ENCODE assay signal across 12 cellular contexts in genomic region chr21:31161157-31161556, GRCh38.
DNase-seq lines count a peak whose midpoint lies in the region; ATAC-seq and TF ChIP-seq lines count a peak whose summit lies in the region.
"Had no signal": no experiment of that assay in that cellular context is flagged by ENCODE, and none has a peak within 500 bp of the region (broad histone marks: within the 10 kb centered on the region; RNA-seq: fewer than 3 reads in every experiment).

No MANE protein-coding gene starts in this region.

- H3K27ac ChIP-seq in iPS-20b (ENCODE audit: low read length) = no peak overlapping the region
- H3K27ac ChIP-seq: ovary had no signal

- ATAC-seq in activated CD8-positive, alpha-beta T cell treated with anti-CD3 and anti-CD28 coated beads for 36 hours = peak; percentile 49
- no peak for ATAC-seq in activated CD8-positive, alpha-beta T cell treated with anti-CD3 and anti-CD28 coated beads, Interleukin-2, amount 10 ng/mL, durations not matched to agents 7 days and 5 days
- peak; percentile 62 to 77 for ATAC-seq in activated naive CD4-positive, alpha-beta T cell treated with anti-CD3 and anti-CD28 coated beads, Interleukin-2, amount 50 U/mL, for 72 hours
- no peak for ATAC-seq in esophagus mucosa
- no peak for ATAC-seq in HG02588 (IDR thresholded peaks at IDR 0.05; ENCODE audit: unreplicated experiment)

- H3K9me3 ChIP-seq in iPS-20b (ENCODE audit: insufficient read depth, low read depth, low read length) = peaks cover 14% of the 10 kb centered on the region; the same call in 1 of the 2 replicates
- H3K9me3 ChIP-seq: ovary had no signal

- H3K27me3 ChIP-seq in iPS-20b (ENCODE audit: insufficient read depth, low read length) = no peaks in the 10 kb centered on the region
- H3K27me3 ChIP-seq: ovary had no signal

- CTCF ChIA-PET in activated CD8-positive, alpha-beta T cell treated with anti-CD3 and anti-CD28 coated beads for 36 hours (lab: Charles Lee) = interaction anchor here (1.1 to 4.1 kb wide), 4 partner anchors 8 to 62 kb away, joined by 3 to 22 read pairs (median 4); no protein-coding TSS in a partner anchor
- CTCF ChIA-PET in activated CD8-positive, alpha-beta T cell treated with anti-CD3 and anti-CD28 coated beads, Interleukin-2, amount 10 ng/mL, durations not matched to agents 7 days and 5 days (lab: Charles Lee) = interaction anchor here (1.1 to 5.1 kb wide), 3 partner anchors 12 to 62 kb away, joined by 3 to 38 read pairs (median 3); no protein-coding TSS in a partner anchor

- H3K4me1 ChIP-seq in iPS-20b (ENCODE audit: insufficient read depth, low read length) = peaks cover 41% of the 10 kb centered on the region; the same call in 1 of the 2 replicates

- H3K27me3 Mint-ChIP-seq in activated CD8-positive, alpha-beta T cell treated with anti-CD3 and anti-CD28 coated beads for 36 hours = no peaks in the 10 kb centered on the region
- H3K27me3 Mint-ChIP-seq in activated CD8-positive, alpha-beta T cell treated with anti-CD3 and anti-CD28 coated beads, Interleukin-2, amount 10 ng/mL, durations not matched to agents 7 days and 5 days (ENCODE audit: low read depth) = no peaks in the 10 kb centered on the region
- H3K27me3 Mint-ChIP-seq: activated CD4-positive, alpha-beta T cell treated with anti-CD3 and anti-CD28 coated beads, Interleukin-2, amount 10 ng/mL, durations not matched to agents 24 days and 14 days had no signal

- intact Hi-C loops in activated CD8-positive, alpha-beta T cell treated with anti-CD3 and anti-CD28 coated beads for 36 hours (cut with micrococcal nuclease) = no loop called here

- peak overlapping the region; percentile 33; the same call in 1 of the 2 replicates for H3K9ac ChIP-seq in iPS-20b (ENCODE audit: low read depth, low read length)

- H3K9me3 Mint-ChIP-seq in activated CD8-positive, alpha-beta T cell treated with anti-CD3 and anti-CD28 coated beads for 36 hours = peaks cover 5% of the 10 kb centered on the region
- no peaks in the 10 kb centered on the region for H3K9me3 Mint-ChIP-seq in activated CD8-positive, alpha-beta T cell treated with anti-CD3 and anti-CD28 coated beads, Interleukin-2, amount 10 ng/mL, durations not matched to agents 7 days and 5 days (ENCODE audit: insufficient read depth)
- no peaks in the 10 kb centered on the region for H3K9me3 Mint-ChIP-seq in activated naive CD4-positive, alpha-beta T cell treated with anti-CD3 and anti-CD28 coated beads, Interleukin-2, amount 50 U/mL, for 72 hours

- DNase-seq in activated CD8-positive, alpha-beta T cell treated with anti-CD3 and anti-CD28 coated beads for 36 hours = peak; percentile 31
- no peak for DNase-seq in activated CD8-positive, alpha-beta T cell treated with anti-CD3 and anti-CD28 coated beads, Interleukin-2, amount 10 ng/mL, durations not matched to agents 7 days and 5 days
- DNase-seq in activated naive CD4-positive, alpha-beta T cell treated with anti-CD3 and anti-CD28 coated beads, Interleukin-2, amount 50 U/mL, for 72 hours (ENCODE audit: low spot score in 2 of 2) = no peak
- DNase-seq in stimulated activated CD4-positive, alpha-beta T cell treated with anti-CD3 and anti-CD28 coated beads, Interleukin-4, amount 100 ng/mL, for 1 hour = peak; percentile 31
- no peak for DNase-seq in NCI-H69 (lab: John Stamatoyannopoulos, UW)
- DNase-seq: activated CD4-positive, alpha-beta T cell treated with anti-CD3 and anti-CD28 coated beads, Interleukin-2, amount 10 ng/mL, durations not matched to agents 24 days and 14 days; NCI-H446; ovary; stimulated activated naive CD4-positive, alpha-beta T cell treated with Interleukin-2 at 50 U/mL for 16 hours had no signal

- H3K4me3 Mint-ChIP-seq in activated CD8-positive, alpha-beta T cell treated with anti-CD3 and anti-CD28 coated beads for 36 hours = no peak overlapping the region
- H3K4me3 Mint-ChIP-seq in activated CD8-positive, alpha-beta T cell treated with anti-CD3 and anti-CD28 coated beads, Interleukin-2, amount 10 ng/mL, durations not matched to agents 7 days and 5 days = no peak overlapping the region

- peak overlapping the region; percentile 36 for H3K27ac Mint-ChIP-seq in activated CD8-positive, alpha-beta T cell treated with anti-CD3 and anti-CD28 coated beads for 36 hours
- H3K27ac Mint-ChIP-seq in activated CD8-positive, alpha-beta T cell treated with anti-CD3 and anti-CD28 coated beads, Interleukin-2, amount 10 ng/mL, durations not matched to agents 7 days and 5 days = no peak overlapping the region
- peak overlapping the region in 1 of 2 donors; percentile 84 for H3K27ac Mint-ChIP-seq in activated naive CD4-positive, alpha-beta T cell treated with anti-CD3 and anti-CD28 coated beads, Interleukin-2, amount 50 U/mL, for 72 hours
- H3K27ac Mint-ChIP-seq: activated CD4-positive, alpha-beta T cell treated with anti-CD3 and anti-CD28 coated beads, Interleukin-2, amount 10 ng/mL, durations not matched to agents 24 days and 14 days had no signal

- H3K4me3 ChIP-seq in iPS-20b (ENCODE audit: low read length) = peak overlapping the region; percentile 65; the same call in 1 of the 2 replicates
- H3K4me3 ChIP-seq: ovary had no signal

- H3K36me3 ChIP-seq in iPS-20b (ENCODE audit: insufficient read depth, low read depth, low read length) = 0 out of 2 replicates have a peak, but pooled peaks cover 6% of the 10 kb centered on the region
- H3K36me3 ChIP-seq: ovary had no signal

- POLR2A ChIA-PET in activated CD8-positive, alpha-beta T cell treated with anti-CD3 and anti-CD28 coated beads for 36 hours (lab: Charles Lee) = interaction anchor here (5.4 kb wide), 1 partner anchor 15 kb away, joined by 19 read pairs; no protein-coding TSS in a partner anchor
- POLR2A ChIA-PET in activated CD8-positive, alpha-beta T cell treated with anti-CD3 and anti-CD28 coated beads, Interleukin-2, amount 10 ng/mL, durations not matched to agents 7 days and 5 days (lab: Charles Lee) = interaction anchor here (0.9 kb wide), 1 partner anchor 20 kb away, joined by 3 read pairs; no protein-coding TSS in a partner anchor

- peaks cover 75% of the 10 kb centered on the region for H3K4me1 Mint-ChIP-seq in activated CD8-positive, alpha-beta T cell treated with anti-CD3 and anti-CD28 coated beads for 36 hours (ENCODE audit: low read depth)
- H3K4me1 Mint-ChIP-seq in activated CD8-positive, alpha-beta T cell treated with anti-CD3 and anti-CD28 coated beads, Interleukin-2, amount 10 ng/mL, durations not matched to agents 7 days and 5 days (ENCODE audit: low read depth) = peaks cover 24% of the 10 kb centered on the region

- TF ChIP-seq CTCF in activated CD8-positive, alpha-beta T cell treated with anti-CD3 and anti-CD28 coated beads for 36 hours (IDR thresholded peaks at IDR 0.05) = no peak

- H3K36me3 Mint-ChIP-seq in activated CD8-positive, alpha-beta T cell treated with anti-CD3 and anti-CD28 coated beads for 36 hours (ENCODE audit: low read depth) = peaks cover 42% of the 10 kb centered on the region
- peaks cover 23% of the 10 kb centered on the region for H3K36me3 Mint-ChIP-seq in activated CD8-positive, alpha-beta T cell treated with anti-CD3 and anti-CD28 coated beads, Interleukin-2, amount 10 ng/mL, durations not matched to agents 7 days and 5 days (ENCODE audit: low read depth)
- peaks cover 8 to 48% of the 10 kb centered on the region in 2 donors for H3K36me3 Mint-ChIP-seq in activated naive CD4-positive, alpha-beta T cell treated with anti-CD3 and anti-CD28 coated beads, Interleukin-2, amount 50 U/mL, for 72 hours

Comparison
In these comparisons a context has a peak if more than half of its experiments do, and no peak if none do; other contexts are left out.
1. ATAC-seq: peak in activated CD8-positive, alpha-beta T cell treated with anti-CD3 and anti-CD28 coated beads for 36 hours (single experiment) and activated naive CD4-positive, alpha-beta T cell treated with anti-CD3 and anti-CD28 coated beads, Interleukin-2, amount 50 U/mL, for 72 hours (2 of 2); none in activated CD8-positive, alpha-beta T cell treated with anti-CD3 and anti-CD28 coated beads, Interleukin-2, amount 10 ng/mL, durations not matched to agents 7 days and 5 days (single experiment), esophagus mucosa (single experiment) and HG02588 (single experiment).
2. DNase-seq: peak in activated CD8-positive, alpha-beta T cell treated with anti-CD3 and anti-CD28 coated beads for 36 hours (single experiment) and stimulated activated CD4-positive, alpha-beta T cell treated with anti-CD3 and anti-CD28 coated beads, Interleukin-4, amount 100 ng/mL, for 1 hour (single experiment); none in activated CD8-positive, alpha-beta T cell treated with anti-CD3 and anti-CD28 coated beads, Interleukin-2, amount 10 ng/mL, durations not matched to agents 7 days and 5 days (single experiment), activated naive CD4-positive, alpha-beta T cell treated with anti-CD3 and anti-CD28 coated beads, Interleukin-2, amount 50 U/mL, for 72 hours (0 of 2) and NCI-H69 (single experiment).